ENCODE assay signal across 9 cellular contexts in genomic region chr21:37380349-37381323, GRCh38. TPM values are rescaled to one million over a fixed set of nuclear protein-coding genes. Genes with fewer than 3 reads are reported as not detected.
DNase-seq lines count a peak whose midpoint lies in the region; ATAC-seq lines count a peak whose summit lies in the region.
"Had no signal": no experiment of that assay in that cellular context is flagged by ENCODE, and none has a peak within 500 bp of the region (broad histone marks: within the 10 kb centered on the region; RNA-seq: fewer than 3 reads in every experiment).

No MANE protein-coding gene starts in this region.

- no peaks in the 10 kb centered on the region; the same call in 1 of the 2 replicates for H3K36me3 ChIP-seq in SJCRH30

- ATAC-seq in activated naive CD8-positive, alpha-beta T cell treated with anti-CD3 and anti-CD28 coated beads, Interleukin-2, amount 50 U/mL, for 24 hours = no peak
- ATAC-seq in GM19035 (IDR thresholded peaks at IDR 0.05; ENCODE audit: unreplicated experiment) = no peak

- H3K4me3 ChIP-seq in SJCRH30 = no peak overlapping the region

- H3K4me1 ChIP-seq in SJCRH30 = peaks cover 4% of the 10 kb centered on the region

- no peaks in the 10 kb centered on the region for H3K27me3 Mint-ChIP-seq in activated naive CD8-positive, alpha-beta T cell
- H3K27me3 Mint-ChIP-seq in activated naive CD8-positive, alpha-beta T cell treated with anti-CD3 and anti-CD28 coated beads, Interleukin-2, amount 50 U/mL, for 24 hours = no peaks in the 10 kb centered on the region
- no peaks in the 10 kb centered on the region for H3K27me3 Mint-ChIP-seq in activated naive CD8-positive, alpha-beta T cell treated with anti-CD3 and anti-CD28 coated beads for 36 hours

- H3K27me3 ChIP-seq in SJCRH30 = no peaks in the 10 kb centered on the region

- H3K4me1 Mint-ChIP-seq in activated naive CD8-positive, alpha-beta T cell (ENCODE audit: low read depth) = peaks cover 87% of the 10 kb centered on the region
- peaks cover 85% of the 10 kb centered on the region for H3K4me1 Mint-ChIP-seq in activated naive CD8-positive, alpha-beta T cell treated with anti-CD3 and anti-CD28 coated beads, Interleukin-2, amount 50 U/mL, for 24 hours
- H3K4me1 Mint-ChIP-seq in activated naive CD8-positive, alpha-beta T cell treated with anti-CD3 and anti-CD28 coated beads for 36 hours = peaks cover 72% of the 10 kb centered on the region

- H3K36me3 Mint-ChIP-seq in activated naive CD8-positive, alpha-beta T cell = peaks cover 7% of the 10 kb centered on the region
- peaks cover 22% of the 10 kb centered on the region for H3K36me3 Mint-ChIP-seq in activated naive CD8-positive, alpha-beta T cell treated with anti-CD3 and anti-CD28 coated beads, Interleukin-2, amount 50 U/mL, for 24 hours (ENCODE audit: low read depth)
- H3K36me3 Mint-ChIP-seq in activated naive CD8-positive, alpha-beta T cell treated with anti-CD3 and anti-CD28 coated beads for 36 hours = peaks cover 56% of the 10 kb centered on the region

- H3K9me3 ChIP-seq in SJCRH30 (replicated peaks) = no peaks in the 10 kb centered on the region; the same call in 1 of the 2 replicates

- H3K27ac ChIP-seq in SJCRH30 = no peak overlapping the region

- H3K4me3 Mint-ChIP-seq in activated naive CD8-positive, alpha-beta T cell = peak overlapping the region; percentile 58
- H3K4me3 Mint-ChIP-seq in activated naive CD8-positive, alpha-beta T cell treated with anti-CD3 and anti-CD28 coated beads, Interleukin-2, amount 50 U/mL, for 24 hours = no peak overlapping the region
- no peak overlapping the region for H3K4me3 Mint-ChIP-seq in activated naive CD8-positive, alpha-beta T cell treated with anti-CD3 and anti-CD28 coated beads for 36 hours

- peaks cover 7% of the 10 kb centered on the region for H3K9me3 Mint-ChIP-seq in activated naive CD8-positive, alpha-beta T cell (ENCODE audit: low read depth)
- H3K9me3 Mint-ChIP-seq in activated naive CD8-positive, alpha-beta T cell treated with anti-CD3 and anti-CD28 coated beads, Interleukin-2, amount 50 U/mL, for 24 hours = peaks cover 5% of the 10 kb centered on the region
- peaks cover 14% of the 10 kb centered on the region for H3K9me3 Mint-ChIP-seq in activated naive CD8-positive, alpha-beta T cell treated with anti-CD3 and anti-CD28 coated beads for 36 hours

- peak overlapping the region; percentile 41 for H3K27ac Mint-ChIP-seq in activated naive CD8-positive, alpha-beta T cell
- no peak overlapping the region for H3K27ac Mint-ChIP-seq in activated naive CD8-positive, alpha-beta T cell treated with anti-CD3 and anti-CD28 coated beads, Interleukin-2, amount 50 U/mL, for 24 hours
- H3K27ac Mint-ChIP-seq in activated naive CD8-positive, alpha-beta T cell treated with anti-CD3 and anti-CD28 coated beads for 36 hours = peak overlapping the region; percentile 64

- no peak for DNase-seq in activated naive CD8-positive, alpha-beta T cell treated with anti-CD3 and anti-CD28 coated beads, Interleukin-2, amount 50 U/mL, for 24 hours
- no peak for DNase-seq in activated naive CD8-positive, alpha-beta T cell treated with anti-CD3 and anti-CD28 coated beads for 36 hours
- DNase-seq in iPS-NIHi7 (ENCODE audit: extremely low spot score) (peak; percentile 29), SJCRH30 (no peak)
- DNase-seq in activated effector memory CD4-positive, alpha-beta T cell treated with anti-CD3 and anti-CD28 coated beads, Interleukin-2, amount 50 U/mL, for 16 hours = no peak
- DNase-seq in stimulated activated naive CD4-positive, alpha-beta T cell treated with Interleukin-2 at 50 U/mL for 16 hours (lab: John Stamatoyannopoulos, UW) = no peak
- DNase-seq: stimulated activated CD8-positive, alpha-beta memory T cell treated with anti-CD3 and anti-CD28 coated beads, Interleukin-4, amount 100 ng/mL, for 48 hours had no signal

RNA-seq across cellular contexts. Expression of gene DYRK1A, which starts 14.1 kb away (rescaled TPM):
- total RNA-seq in activated naive CD8-positive, alpha-beta T cell treated with anti-CD3 and anti-CD28 coated beads for 36 hours = 10 to 100 TPM; 63.1 to 64.3 TPM
- total RNA-seq in SJCRH30 (2014; rRNA removed; shearing (Covaris generic)) = 59.8 and 67.5 TPM in 2 replicates
